8 cellular contexts compared by ENCODE assay signal in genomic region chr19:56837892-56838679, GRCh38. TPM values are rescaled to one million over a fixed set of nuclear protein-coding genes. Genes with fewer than 3 reads are reported as not detected.
DNase-seq lines count a peak whose midpoint lies in the region; ATAC-seq and TF ChIP-seq lines count a peak whose summit lies in the region.

No MANE protein-coding gene starts in this region.

- no peaks in the 10 kb centered on the region for H3K27me3 ChIP-seq in BE2C

- H3K4me3 ChIP-seq in BE2C (ENCODE audit: low read depth, low read length): peak overlapping the region; percentile 48

- no peaks in the 10 kb centered on the region for H3K4me1 ChIP-seq in BE2C

- H3K9me3 ChIP-seq in BE2C: peaks cover 11% of the 10 kb centered on the region

- no peak for ATAC-seq in GM19395 (IDR thresholded peaks at IDR 0.05; ENCODE audit: unreplicated experiment)

- DNase-seq in BE2C: peak; percentile 56
- DNase-seq in OCI-M1 (lab: John Stamatoyannopoulos, UW): peak; percentile 8
- DNase-seq in fibroblast of the conjunctiva (ENCODE audit: low read depth): peak; percentile 71
- peak; percentile 90 for DNase-seq in occipital lobe (lab: John Stamatoyannopoulos, UW)
- no peak for DNase-seq in activated gamma-delta T cell treated with Interleukin-2 at 50 U/mL for 16 hours
- no peak for DNase-seq in NCI-H2029 (lab: John Stamatoyannopoulos, UW)
- no peak for DNase-seq in EL

- no peaks in the 10 kb centered on the region for H3K36me3 ChIP-seq in BE2C

- peak; percentile 16; the same call in 1 of the 2 replicates for TF ChIP-seq CTCF in BE2C (IDR thresholded peaks at IDR 0.05; ENCODE audit: low read depth, low read length)

RNA-seq across cellular contexts. Expression of gene PEG3, which starts 2.4 kb away (rescaled TPM):
- polyA plus RNA-seq in BE2C (2012; ENCODE audit: insufficient read depth, insufficient read length, low read depth): 2.4 TPM
- 62.5 TPM for total RNA-seq in occipital lobe

RNA-seq across cellular contexts. Expression of gene ZIM2, which starts 2.4 kb away (rescaled TPM):
- not detected for polyA plus RNA-seq in BE2C (2012; ENCODE audit: insufficient read depth, insufficient read length, low read depth)
- 1.7 TPM for total RNA-seq in occipital lobe

Comparison
In these comparisons a context has a peak if more than half of its experiments do, and no peak if none do; other contexts are left out.
1. DNase-seq: peak in BE2C (single experiment), OCI-M1 (single experiment), fibroblast of the conjunctiva (single experiment) and occipital lobe (single experiment); none in activated gamma-delta T cell treated with Interleukin-2 at 50 U/mL for 16 hours (single experiment), NCI-H2029 (single experiment) and EL (single experiment).